8 cellular contexts compared by ENCODE assay signal in the genomic region with DNA sequence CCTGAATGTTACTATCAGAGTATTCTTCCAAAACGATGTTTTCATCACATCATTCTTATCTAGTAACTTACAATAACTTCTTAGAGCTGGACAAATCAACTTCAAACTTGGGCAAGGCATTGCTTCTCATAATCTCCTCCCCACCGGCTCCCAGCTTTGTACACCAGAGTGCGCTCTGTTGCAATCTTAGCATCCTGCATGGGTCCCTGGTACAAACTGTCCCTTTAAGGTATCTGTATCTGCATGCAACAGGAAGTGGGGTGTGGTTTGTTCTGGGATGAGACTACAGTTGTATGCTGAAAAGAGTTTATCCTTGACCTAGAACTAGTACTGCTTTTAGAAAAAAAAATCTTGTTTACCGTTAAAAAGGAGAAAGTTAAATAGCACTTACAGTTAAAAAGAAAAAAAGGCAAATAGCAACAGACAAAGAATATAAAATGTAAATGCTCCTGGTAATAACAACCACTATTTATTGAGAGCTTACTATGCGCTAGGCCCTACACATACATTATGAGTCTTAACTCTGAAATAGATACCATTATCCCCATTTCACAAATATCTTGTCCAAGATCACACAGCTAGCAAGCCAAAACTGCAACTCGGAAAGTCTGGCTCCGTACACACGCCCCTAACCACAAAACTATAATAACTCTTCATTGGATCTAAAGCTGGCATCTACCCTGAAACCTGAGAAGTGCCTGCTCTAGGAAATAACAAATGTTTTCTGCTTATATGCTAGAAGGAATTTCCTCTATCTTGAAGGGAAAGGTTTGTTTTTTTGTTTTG. TPM values are rescaled to one million over a fixed set of nuclear protein-coding genes. Genes with fewer than 3 reads are reported as not detected.
DNase-seq lines count a peak whose midpoint lies in the region; ATAC-seq and TF ChIP-seq lines count a peak whose summit lies in the region.

No MANE protein-coding gene starts in this region.

- peaks cover 6% of the 10 kb centered on the region for H3K4me1 ChIP-seq in RWPE2 (ENCODE audit: insufficient read depth, poor library complexity, severe bottlenecking)
- H3K4me1 ChIP-seq in right cardiac atrium (ENCODE audit: control insufficient read depth, insufficient read depth, low read length): no peaks in the 10 kb centered on the region

- 42% methylated on average over 8 of the region's 8 CpGs for WGBS in right cardiac atrium

- TF ChIP-seq CTCF in GM20000 (IDR thresholded peaks at IDR 0.05; ENCODE audit: extremely low read depth, missing control alignments) (peak; percentile 58), RWPE2 (IDR thresholded peaks at IDR 0.05; ENCODE audit: poor library complexity, severe bottlenecking) (peak; percentile 69)

- H3K27me3 ChIP-seq in RWPE2 (ENCODE audit: insufficient read depth, poor library complexity, severe bottlenecking) (no peaks in the 10 kb centered on the region), right cardiac atrium (ENCODE audit: control insufficient read depth, insufficient read depth) (no peaks in the 10 kb centered on the region)

- H3K27ac ChIP-seq in RWPE2 (ENCODE audit: poor library complexity, severe bottlenecking) (no peak overlapping the region), right cardiac atrium (ENCODE audit: low read length) (no peak overlapping the region)

- DNase-seq in D341Med (ENCODE audit: low spot score): peak; percentile 48
- peak; percentile 69 for DNase-seq in GM20000 (ENCODE audit: low spot score)
- no peak for DNase-seq in RWPE2 (ENCODE audit: low spot score)
- peak; percentile 68 for DNase-seq in activated gamma-delta T cell treated with anti-CD3 and anti-CD28 coated beads, Interleukin-2, amount 50 U/mL, for 16 hours (ENCODE audit: low read depth)
- peak; percentile 59 to 84 (median 74) for DNase-seq in right cardiac atrium
- DNase-seq in stimulated activated CD4-positive, alpha-beta T cell treated with anti-CD3 and anti-CD28 coated beads, Interleukin-1b, Interleukin-23, amount 100 ng/mL, for 4 hours (ENCODE audit: low read depth in 2 of 2): peak; percentile 53 to 67
- DNase-seq in NCI-H510A treated with DMSO at 0.1 percent for 48 hours (lab: John Stamatoyannopoulos, UW): no peak

- H3K9me3 ChIP-seq in RWPE2 (ENCODE audit: severe bottlenecking) (no peaks in the 10 kb centered on the region), right cardiac atrium (ENCODE audit: control insufficient read depth, low read length) (no peaks in the 10 kb centered on the region)

- intact Hi-C loops in right cardiac atrium (cut with DNase I): loop anchor here in 2 of 4 donors (5.0 kb wide), 2 partner anchors 237 to 242 kb away; no protein-coding TSS in a partner anchor

- no peak overlapping the region for H3K4me3 ChIP-seq in RWPE2 (ENCODE audit: severe bottlenecking)
- H3K4me3 ChIP-seq in right cardiac atrium (ENCODE audit: low read length): no peak overlapping the region

- ATAC-seq in HG03558 (IDR thresholded peaks at IDR 0.05; ENCODE audit: extremely low read depth, unreplicated experiment): peak; percentile 100
- ATAC-seq in RWPE2 (ENCODE audit: low read depth): peak; percentile 87
- ATAC-seq in right cardiac atrium: peak; percentile 98 to 100

- H3K36me3 ChIP-seq in RWPE2 (ENCODE audit: low read depth): no peaks in the 10 kb centered on the region

RNA-seq across cellular contexts. Expression of gene HECA, which starts 9.8 kb away (rescaled TPM):
- 10 to 100 TPM; 43.7 to 50.9 (median 48.1) TPM for total RNA-seq in right cardiac atrium
- polyA plus RNA-seq in right cardiac atrium: 19.4 TPM

Comparison
In these comparisons a context has a peak if more than half of its experiments do, and no peak if none do; other contexts are left out.
1. DNase-seq: peak in D341Med (single experiment), GM20000 (single experiment), activated gamma-delta T cell treated with anti-CD3 and anti-CD28 coated beads, Interleukin-2, amount 50 U/mL, for 16 hours (single experiment), right cardiac atrium (3 of 3) and stimulated activated CD4-positive, alpha-beta T cell treated with anti-CD3 and anti-CD28 coated beads, Interleukin-1b, Interleukin-23, amount 100 ng/mL, for 4 hours (2 of 2); none in RWPE2 (single experiment) and NCI-H510A treated with DMSO at 0.1 percent for 48 hours (single experiment).
2. Peak in every context shown above with its lines, with median percentiles within 50 percentile points of each other: ATAC-seq.